Comparison of ENCODE assay signal across 1 cellular context in the genomic region with DNA sequence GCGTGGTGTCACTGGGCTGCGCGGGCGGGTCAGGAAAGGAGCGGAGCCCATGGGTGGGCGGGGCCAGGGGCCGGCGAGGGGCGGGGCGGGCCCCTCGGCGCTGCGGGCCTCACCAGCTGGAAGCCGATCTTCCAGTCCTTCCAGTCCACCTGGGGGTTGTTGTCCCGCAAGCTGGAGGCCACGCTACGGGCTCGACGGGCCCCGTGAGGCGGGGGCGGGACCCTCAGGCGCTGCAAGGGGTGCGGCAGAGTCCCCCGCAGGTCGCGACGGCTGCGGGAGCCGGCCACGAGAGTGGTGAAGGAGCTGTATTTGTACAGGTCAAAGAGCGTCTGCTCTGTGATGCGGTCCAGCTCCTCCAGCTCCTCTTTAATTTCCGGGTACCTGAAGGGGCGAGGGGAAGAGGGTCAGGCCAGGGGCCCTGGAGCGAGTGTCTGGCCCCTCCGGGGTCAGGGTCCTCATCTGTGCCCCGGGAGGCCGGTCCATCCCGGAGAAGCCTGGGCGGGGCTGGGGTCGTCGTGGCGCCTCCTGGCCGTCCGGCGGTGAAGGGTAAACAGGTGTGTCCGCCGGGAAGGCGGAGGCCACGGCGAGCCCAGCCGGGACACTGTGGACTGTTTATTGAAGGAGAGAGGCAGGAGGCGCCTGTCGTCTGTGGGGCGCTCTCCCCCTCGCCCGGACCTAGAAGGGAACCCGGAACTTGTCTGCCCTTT.
A peak's percentile ranks its signal among the peaks of the same experiment; 100 is the strongest.
TF ChIP-seq lines count a peak whose summit lies in the region.

No MANE protein-coding gene starts in this region.

TF ChIP-seq in HepG2, 621 proteins besides CTCF, POLR2A, EP300 and RAD21 (continued from another document and continues in another):
- 0 out of 2 replicates have a peak, but pooled peaks have one; percentile 60 for TF ChIP-seq ESRRA (CRISPR knock-in tag; IDR thresholded peaks at IDR 0.05; ENCODE audit: low read depth)
- TF ChIP-seq, protein P1, sequence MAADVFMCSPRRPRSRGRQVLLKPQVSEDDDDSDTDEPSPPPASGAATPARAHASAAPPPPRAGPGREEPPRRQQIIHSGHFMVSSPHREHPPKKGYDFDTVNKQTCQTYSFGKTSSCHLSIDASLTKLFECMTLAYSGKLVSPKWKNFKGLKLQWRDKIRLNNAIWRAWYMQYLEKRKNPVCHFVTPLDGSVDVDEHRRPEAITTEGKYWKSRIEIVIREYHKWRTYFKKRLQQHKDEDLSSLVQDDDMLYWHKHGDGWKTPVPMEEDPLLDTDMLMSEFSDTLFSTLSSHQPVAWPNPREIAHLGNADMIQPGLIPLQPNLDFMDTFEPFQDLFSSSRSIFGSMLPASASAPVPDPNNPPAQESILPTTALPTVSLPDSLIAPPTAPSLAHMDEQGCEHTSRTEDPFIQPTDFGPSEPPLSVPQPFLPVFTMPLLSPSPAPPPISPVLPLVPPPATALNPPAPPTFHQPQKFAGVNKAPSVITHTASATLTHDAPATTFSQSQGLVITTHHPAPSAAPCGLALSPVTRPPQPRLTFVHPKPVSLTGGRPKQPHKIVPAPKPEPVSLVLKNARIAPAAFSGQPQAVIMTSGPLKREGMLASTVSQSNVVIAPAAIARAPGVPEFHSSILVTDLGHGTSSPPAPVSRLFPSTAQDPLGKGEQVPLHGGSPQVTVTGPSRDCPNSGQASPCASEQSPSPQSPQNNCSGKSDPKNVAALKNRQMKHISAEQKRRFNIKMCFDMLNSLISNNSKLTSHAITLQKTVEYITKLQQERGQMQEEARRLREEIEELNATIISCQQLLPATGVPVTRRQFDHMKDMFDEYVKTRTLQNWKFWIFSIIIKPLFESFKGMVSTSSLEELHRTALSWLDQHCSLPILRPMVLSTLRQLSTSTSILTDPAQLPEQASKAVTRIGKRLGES (CRISPR knock-in tag; IDR thresholded peaks at IDR 0.05; ENCODE audit: borderline replicate concordance) = no peak
- TF ChIP-seq MAX (IDR thresholded peaks at IDR 0.05) = peak; percentile 72
- TF ChIP-seq ZNF451 (CRISPR knock-in tag; IDR thresholded peaks at IDR 0.05) = peak; percentile 31; the same call in 1 of the 2 replicates
- no peak for TF ChIP-seq SMARCE1 (IDR thresholded peaks at IDR 0.05; ENCODE audit: borderline replicate concordance)
- peak; percentile 76 for TF ChIP-seq SKI (IDR thresholded peaks at IDR 0.05; ENCODE audit: partially characterized antibody)
- TF ChIP-seq ONECUT2 (CRISPR knock-in tag; IDR thresholded peaks at IDR 0.05) = no peak
- no peak for TF ChIP-seq KLF13 (CRISPR knock-in tag; IDR thresholded peaks at IDR 0.05)
- TF ChIP-seq, protein P2, sequence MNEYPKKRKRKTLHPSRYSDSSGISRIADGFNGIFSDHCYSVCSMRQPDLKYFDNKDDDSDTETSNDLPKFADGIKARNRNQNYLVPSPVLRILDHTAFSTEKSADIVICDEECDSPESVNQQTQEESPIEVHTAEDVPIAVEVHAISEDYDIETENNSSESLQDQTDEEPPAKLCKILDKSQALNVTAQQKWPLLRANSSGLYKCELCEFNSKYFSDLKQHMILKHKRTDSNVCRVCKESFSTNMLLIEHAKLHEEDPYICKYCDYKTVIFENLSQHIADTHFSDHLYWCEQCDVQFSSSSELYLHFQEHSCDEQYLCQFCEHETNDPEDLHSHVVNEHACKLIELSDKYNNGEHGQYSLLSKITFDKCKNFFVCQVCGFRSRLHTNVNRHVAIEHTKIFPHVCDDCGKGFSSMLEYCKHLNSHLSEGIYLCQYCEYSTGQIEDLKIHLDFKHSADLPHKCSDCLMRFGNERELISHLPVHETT (CRISPR knock-in tag; conservative IDR thresholded peaks at IDR 0.05) = peak; percentile 65
- TF ChIP-seq TBX2 (CRISPR knock-in tag; IDR thresholded peaks at IDR 0.05; ENCODE audit: borderline replicate concordance) = peak; percentile 88
- TF ChIP-seq LCORL (IDR thresholded peaks at IDR 0.05) = no peak
- peak; percentile 95 for TF ChIP-seq LCORL (CRISPR knock-in tag; IDR thresholded peaks at IDR 0.05)
- TF ChIP-seq ZNF775 (CRISPR knock-in tag; IDR thresholded peaks at IDR 0.05; ENCODE audit: borderline replicate concordance) = peak; percentile 75; the same call in 1 of the 2 replicates
- TF ChIP-seq MXD4 (CRISPR knock-in tag; IDR thresholded peaks at IDR 0.05) = peak; percentile 74; the same call in 1 of the 2 replicates
- peak; percentile 67; the same call in 1 of the 2 replicates for TF ChIP-seq ZNF619 (CRISPR knock-in tag; IDR thresholded peaks at IDR 0.05)
- no peak for TF ChIP-seq FOXP1 (IDR thresholded peaks at IDR 0.05)
- TF ChIP-seq FOXP1 (CRISPR knock-in tag; IDR thresholded peaks at IDR 0.05) = peak; percentile 62
- no peak for TF ChIP-seq NFIC (IDR thresholded peaks at IDR 0.05; ENCODE audit: low read length)
- peak; percentile 53 for TF ChIP-seq POGZ (CRISPR knock-in tag; IDR thresholded peaks at IDR 0.05)
- TF ChIP-seq KDM2A (CRISPR knock-in tag; IDR thresholded peaks at IDR 0.05; ENCODE audit: borderline replicate concordance, low read depth) = peak; percentile 71; the same call in 1 of the 2 replicates
- TF ChIP-seq ARID5B (CRISPR knock-in tag; IDR thresholded peaks at IDR 0.05) = peak; percentile 76
- TF ChIP-seq SIN3B (IDR thresholded peaks at IDR 0.05; ENCODE audit: low read length) = no peak
- TF ChIP-seq, protein P3, sequence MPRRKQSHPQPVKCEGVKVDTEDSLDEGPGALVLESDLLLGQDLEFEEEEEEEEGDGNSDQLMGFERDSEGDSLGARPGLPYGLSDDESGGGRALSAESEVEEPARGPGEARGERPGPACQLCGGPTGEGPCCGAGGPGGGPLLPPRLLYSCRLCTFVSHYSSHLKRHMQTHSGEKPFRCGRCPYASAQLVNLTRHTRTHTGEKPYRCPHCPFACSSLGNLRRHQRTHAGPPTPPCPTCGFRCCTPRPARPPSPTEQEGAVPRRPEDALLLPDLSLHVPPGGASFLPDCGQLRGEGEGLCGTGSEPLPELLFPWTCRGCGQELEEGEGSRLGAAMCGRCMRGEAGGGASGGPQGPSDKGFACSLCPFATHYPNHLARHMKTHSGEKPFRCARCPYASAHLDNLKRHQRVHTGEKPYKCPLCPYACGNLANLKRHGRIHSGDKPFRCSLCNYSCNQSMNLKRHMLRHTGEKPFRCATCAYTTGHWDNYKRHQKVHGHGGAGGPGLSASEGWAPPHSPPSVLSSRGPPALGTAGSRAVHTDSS (CRISPR knock-in tag; conservative IDR thresholded peaks at IDR 0.05) = no peak
- TF ChIP-seq, protein P4, sequence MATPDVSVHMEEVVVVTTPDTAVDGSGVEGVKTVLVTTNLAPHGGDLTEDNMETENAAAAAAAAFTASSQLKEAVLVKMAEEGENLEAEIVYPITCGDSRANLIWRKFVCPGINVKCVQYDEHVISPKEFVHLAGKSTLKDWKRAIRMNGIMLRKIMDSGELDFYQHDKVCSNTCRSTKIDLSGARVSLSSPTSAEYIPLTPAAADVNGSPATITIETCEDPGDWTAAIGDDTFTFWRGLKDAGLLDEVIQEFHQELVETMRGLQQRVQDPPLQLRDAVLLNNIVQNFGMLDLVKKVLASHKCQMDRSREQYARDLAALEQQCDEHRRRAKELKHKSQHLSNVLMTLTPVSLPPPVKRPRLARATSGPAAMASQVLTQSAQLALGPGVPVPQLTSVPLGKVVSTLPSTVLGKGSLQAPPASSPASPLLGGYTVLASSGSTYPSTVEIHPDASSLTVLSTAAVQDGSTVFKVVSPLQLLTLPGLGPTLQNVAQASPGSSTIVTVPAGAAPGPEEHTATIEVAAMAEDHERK (CRISPR knock-in tag; IDR thresholded peaks at IDR 0.05; ENCODE audit: low read depth) = no peak
- peak; percentile 46; the same call in 1 of the 2 replicates for TF ChIP-seq ZNF484 (CRISPR knock-in tag; IDR thresholded peaks at IDR 0.05; ENCODE audit: borderline replicate concordance, low read depth)
- TF ChIP-seq NCOA2 (CRISPR knock-in tag; IDR thresholded peaks at IDR 0.05) = peak; percentile 77
- TF ChIP-seq PITX1 (CRISPR knock-in tag; IDR thresholded peaks at IDR 0.05) = peak; percentile 50; the same call in 1 of the 2 replicates
- TF ChIP-seq WIZ (CRISPR knock-in tag; IDR thresholded peaks at IDR 0.05) = no peak
- peak; percentile 71; the same call in 1 of the 2 replicates for TF ChIP-seq ZNF766 (CRISPR knock-in tag; IDR thresholded peaks at IDR 0.05; ENCODE audit: borderline replicate concordance)
- no peak for TF ChIP-seq NCOA5 (CRISPR knock-in tag; IDR thresholded peaks at IDR 0.05)
- no peak for TF ChIP-seq HOMEZ (CRISPR knock-in tag; IDR thresholded peaks at IDR 0.05; ENCODE audit: low read depth)
- peak; percentile 58; the same call in 1 of the 2 replicates for TF ChIP-seq MIER3 (CRISPR knock-in tag; IDR thresholded peaks at IDR 0.05; ENCODE audit: borderline replicate concordance)
- peak; percentile 81; the same call in 1 of the 2 replicates for TF ChIP-seq FOXJ3 (CRISPR knock-in tag; IDR thresholded peaks at IDR 0.05; ENCODE audit: borderline replicate concordance)
- peak; percentile 88 for TF ChIP-seq ZNF746 (CRISPR knock-in tag; IDR thresholded peaks at IDR 0.05)
- peak; percentile 78; the same call in 1 of the 2 replicates for TF ChIP-seq ZBTB7A (CRISPR knock-in tag; IDR thresholded peaks at IDR 0.05)
- no peak for TF ChIP-seq ZC3H13 (CRISPR knock-in tag; IDR thresholded peaks at IDR 0.05)
- TF ChIP-seq IRF2 (CRISPR knock-in tag; IDR thresholded peaks at IDR 0.05) = peak; percentile 55; the same call in 1 of the 2 replicates
- no peak for TF ChIP-seq ZNF589 (CRISPR knock-in tag; conservative IDR thresholded peaks at IDR 0.05)
- TF ChIP-seq ZFP91 (CRISPR knock-in tag; IDR thresholded peaks at IDR 0.05; ENCODE audit: borderline replicate concordance) = peak; percentile 81; the same call in 1 of the 2 replicates
- TF ChIP-seq NFYB (CRISPR knock-in tag; IDR thresholded peaks at IDR 0.05) = no peak
- TF ChIP-seq HOXA9 (CRISPR knock-in tag; IDR thresholded peaks at IDR 0.05; ENCODE audit: borderline replicate concordance) = no peak; the same call in 1 of the 2 replicates
- TF ChIP-seq, protein P5, sequence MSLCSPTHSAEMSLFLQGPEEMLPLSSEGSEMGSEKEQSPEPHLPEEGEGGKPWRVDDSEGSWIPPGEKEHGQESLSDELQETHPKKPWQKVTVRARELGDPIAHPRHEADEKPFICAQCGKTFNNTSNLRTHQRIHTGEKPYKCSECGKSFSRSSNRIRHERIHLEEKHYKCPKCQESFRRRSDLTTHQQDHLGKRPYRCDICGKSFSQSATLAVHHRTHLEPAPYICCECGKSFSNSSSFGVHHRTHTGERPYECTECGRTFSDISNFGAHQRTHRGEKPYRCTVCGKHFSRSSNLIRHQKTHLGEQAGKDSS (CRISPR knock-in tag; IDR thresholded peaks at IDR 0.05; ENCODE audit: borderline replicate concordance, low read depth) = peak; percentile 78; the same call in 1 of the 2 replicates
- peak; percentile 75 for TF ChIP-seq ZNF264 (CRISPR knock-in tag; IDR thresholded peaks at IDR 0.05)
- no peak for TF ChIP-seq THAP7 (CRISPR knock-in tag; IDR thresholded peaks at IDR 0.05)
- TF ChIP-seq POLR2G (IDR thresholded peaks at IDR 0.05; ENCODE audit: low read depth, low read length) = peak; percentile 83
- 0 out of 2 replicates have a peak, but pooled peaks have one; percentile 39 for TF ChIP-seq ZNF101 (CRISPR knock-in tag; IDR thresholded peaks at IDR 0.05; ENCODE audit: borderline replicate concordance, low read depth)
